In genomic region chr7:14009453-14010418, GRCh38 we compare ENCODE assay signal across 1 cellular context.
TF ChIP-seq lines count a peak whose summit lies in the region.

No MANE protein-coding gene starts in this region.

TF ChIP-seq in GM23338, 12 proteins besides CTCF, POLR2A, EP300 and RAD21 (continued from another document):
- TF ChIP-seq REST (IDR thresholded peaks at IDR 0.05; ENCODE audit: unreplicated experiment) (no peak), ZNF462 (CRISPR knock-in tag; IDR thresholded peaks at IDR 0.05) (no peak), CREB1 (CRISPR knock-in tag; IDR thresholded peaks at IDR 0.05; ENCODE audit: low read depth) (no peak), EZH2phosphoT487 (IDR thresholded peaks at IDR 0.05; ENCODE audit: unreplicated experiment) (no peak), EZH2 (IDR thresholded peaks at IDR 0.05; ENCODE audit: low read depth, unreplicated experiment) (no peak), STAT1 (IDR thresholded peaks at IDR 0.05; ENCODE audit: unreplicated experiment) (no peak), ZNF331 (CRISPR knock-in tag; IDR thresholded peaks at IDR 0.05; ENCODE audit: low read depth) (no peak), JUNB (IDR thresholded peaks at IDR 0.05; ENCODE audit: unreplicated experiment) (no peak), ZNF114 (CRISPR knock-in tag; IDR thresholded peaks at IDR 0.05) (no peak)
